In the genomic region with DNA sequence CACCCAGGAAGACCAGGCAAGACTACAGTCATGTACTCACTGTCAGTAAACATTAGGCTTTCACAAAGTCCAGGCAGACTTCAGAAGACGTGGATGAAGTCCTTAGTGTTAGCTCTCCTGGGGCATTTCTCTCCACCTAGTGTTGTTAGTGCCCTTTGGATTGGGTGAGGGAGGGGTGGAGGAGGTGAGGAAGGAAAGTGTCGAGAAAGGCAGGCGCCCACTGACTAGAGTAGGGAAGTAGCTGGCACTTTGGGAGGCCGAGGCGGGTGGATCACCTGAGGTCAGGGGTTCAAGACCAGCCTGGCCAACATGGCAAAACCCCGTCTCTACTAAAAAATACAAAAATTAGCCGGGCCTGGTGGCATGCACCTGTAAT, we compare ENCODE assay signal across 2 cellular contexts. TPM values are rescaled to one million over a fixed set of nuclear protein-coding genes. Genes with fewer than 3 reads are reported as not detected.
"Had no signal": no experiment of that assay in that cellular context is flagged by ENCODE, and none has a peak within 500 bp of the region (broad histone marks: within the 10 kb centered on the region; RNA-seq: fewer than 3 reads in every experiment).

No MANE protein-coding gene starts in this region.

RNA-seq across cellular contexts. Expression of a gene that starts 56.4 kb away (rescaled TPM):
- total RNA-seq: mesothelial cell of epicardium, osteocyte had no signal
